9 cellular contexts compared by ENCODE assay signal in genomic region chr18:51082571-51083264, GRCh38. TPM values are rescaled to one million over a fixed set of nuclear protein-coding genes. Genes with fewer than 3 reads are reported as not detected.
DNase-seq lines count a peak whose midpoint lies in the region; ATAC-seq and TF ChIP-seq lines count a peak whose summit lies in the region.
"Had no signal": no experiment of that assay in that cellular context is flagged by ENCODE, and none has a peak within 500 bp of the region (broad histone marks: within the 10 kb centered on the region; RNA-seq: fewer than 3 reads in every experiment).

No MANE protein-coding gene starts in this region.

- H3K36me3 Mint-ChIP-seq in activated CD8-positive, alpha-beta memory T cell treated with anti-CD3 and anti-CD28 coated beads, Interleukin-2, amount 10 ng/mL, durations not matched to agents 7 days and 5 days, result peaks cover 84% of the 10 kb centered on the region
- peaks cover 74% of the 10 kb centered on the region for H3K36me3 Mint-ChIP-seq in activated naive CD8-positive, alpha-beta T cell treated with anti-CD3 and anti-CD28 coated beads, Interleukin-2, amount 10 ng/mL, durations not matched to agents 7 days and 5 days
- peaks cover 79% of the 10 kb centered on the region for H3K36me3 Mint-ChIP-seq in osteocyte (ENCODE audit: unreplicated experiment)

- H3K27ac Mint-ChIP-seq in activated CD8-positive, alpha-beta memory T cell treated with anti-CD3 and anti-CD28 coated beads, Interleukin-2, amount 10 ng/mL, durations not matched to agents 7 days and 5 days, result peak overlapping the region; percentile 72
- peak overlapping the region; percentile 71 for H3K27ac Mint-ChIP-seq in activated naive CD8-positive, alpha-beta T cell treated with anti-CD3 and anti-CD28 coated beads, Interleukin-2, amount 10 ng/mL, durations not matched to agents 7 days and 5 days
- H3K27ac Mint-ChIP-seq in osteocyte (ENCODE audit: unreplicated experiment), result peak overlapping the region; percentile 68

- CTCF ChIA-PET in activated CD8-positive, alpha-beta memory T cell treated with anti-CD3 and anti-CD28 coated beads, Interleukin-2, amount 10 ng/mL, durations not matched to agents 7 days and 5 days (lab: Charles Lee), result no interaction called here

- peaks cover 14% of the 10 kb centered on the region for H3K9me3 Mint-ChIP-seq in activated CD8-positive, alpha-beta memory T cell treated with anti-CD3 and anti-CD28 coated beads, Interleukin-2, amount 10 ng/mL, durations not matched to agents 7 days and 5 days (ENCODE audit: low read depth)
- peaks cover 11% of the 10 kb centered on the region for H3K9me3 Mint-ChIP-seq in activated naive CD8-positive, alpha-beta T cell treated with anti-CD3 and anti-CD28 coated beads, Interleukin-2, amount 10 ng/mL, durations not matched to agents 7 days and 5 days
- peaks cover 11% of the 10 kb centered on the region for H3K9me3 Mint-ChIP-seq in osteocyte (ENCODE audit: unreplicated experiment)

- H3K4me3 Mint-ChIP-seq in activated CD8-positive, alpha-beta memory T cell treated with anti-CD3 and anti-CD28 coated beads, Interleukin-2, amount 10 ng/mL, durations not matched to agents 7 days and 5 days, result no peak overlapping the region
- H3K4me3 Mint-ChIP-seq in activated naive CD8-positive, alpha-beta T cell treated with anti-CD3 and anti-CD28 coated beads, Interleukin-2, amount 10 ng/mL, durations not matched to agents 7 days and 5 days, result no peak overlapping the region
- no peak overlapping the region for H3K4me3 Mint-ChIP-seq in osteocyte (ENCODE audit: unreplicated experiment)

- no peaks in the 10 kb centered on the region for H3K27me3 Mint-ChIP-seq in activated CD8-positive, alpha-beta memory T cell treated with anti-CD3 and anti-CD28 coated beads, Interleukin-2, amount 10 ng/mL, durations not matched to agents 7 days and 5 days
- H3K27me3 Mint-ChIP-seq in activated naive CD8-positive, alpha-beta T cell treated with anti-CD3 and anti-CD28 coated beads, Interleukin-2, amount 10 ng/mL, durations not matched to agents 7 days and 5 days, result no peaks in the 10 kb centered on the region
- H3K27me3 Mint-ChIP-seq in osteocyte (ENCODE audit: unreplicated experiment), result no peaks in the 10 kb centered on the region

- H3K4me1 Mint-ChIP-seq in activated CD8-positive, alpha-beta memory T cell treated with anti-CD3 and anti-CD28 coated beads, Interleukin-2, amount 10 ng/mL, durations not matched to agents 7 days and 5 days, result peaks cover 15% of the 10 kb centered on the region
- peaks cover 11% of the 10 kb centered on the region for H3K4me1 Mint-ChIP-seq in activated naive CD8-positive, alpha-beta T cell treated with anti-CD3 and anti-CD28 coated beads, Interleukin-2, amount 10 ng/mL, durations not matched to agents 7 days and 5 days
- peaks cover 5% of the 10 kb centered on the region for H3K4me1 Mint-ChIP-seq in osteocyte (ENCODE audit: unreplicated experiment)

- TF ChIP-seq CTCF in osteocyte (IDR thresholded peaks at IDR 0.05), result no peak

- DNase-seq in activated CD8-positive, alpha-beta memory T cell treated with anti-CD3 and anti-CD28 coated beads, Interleukin-2, amount 10 ng/mL, durations not matched to agents 7 days and 5 days, result no peak
- DNase-seq in activated CD8-positive, alpha-beta memory T cell treated with anti-CD3 and anti-CD28 coated beads for 24 hours, result no peak
- no peak for DNase-seq in activated naive CD8-positive, alpha-beta T cell treated with anti-CD3 and anti-CD28 coated beads, Interleukin-2, amount 10 ng/mL, durations not matched to agents 7 days and 5 days
- DNase-seq in osteocyte (ENCODE audit: extremely low spot score, unreplicated experiment) (no peak), SKM-1 treated with dmso at 0.1 percent for 144 hours (lab: John Stamatoyannopoulos, UW; ENCODE audit: unreplicated experiment) (no peak), NCI-H1105 (lab: John Stamatoyannopoulos, UW) (no peak), RKO (ENCODE audit: low spot score) (no peak)

- ATAC-seq in activated CD8-positive, alpha-beta memory T cell treated with anti-CD3 and anti-CD28 coated beads, Interleukin-2, amount 10 ng/mL, durations not matched to agents 7 days and 5 days, result peak; percentile 51
- ATAC-seq in HG02973 (IDR thresholded peaks at IDR 0.05; ENCODE audit: unreplicated experiment), result peak; percentile 86
- no peak for ATAC-seq in activated naive CD8-positive, alpha-beta T cell treated with anti-CD3 and anti-CD28 coated beads, Interleukin-2, amount 10 ng/mL, durations not matched to agents 7 days and 5 days (ENCODE audit: low read depth)
- ATAC-seq: left lobe of liver had no signal

- POLR2A ChIA-PET in activated naive CD8-positive, alpha-beta T cell treated with anti-CD3 and anti-CD28 coated beads, Interleukin-2, amount 10 ng/mL, durations not matched to agents 7 days and 5 days (lab: Charles Lee), result interaction anchor here (0.7 kb wide), 1 partner anchor 29 kb away, joined by 5 read pairs; no protein-coding TSS in a partner anchor

RNA-seq across cellular contexts. Expression of gene SMAD4, which starts 52.7 kb away (rescaled TPM):
- total RNA-seq in activated CD8-positive, alpha-beta memory T cell treated with anti-CD3 and anti-CD28 coated beads, Interleukin-2, amount 10 ng/mL, durations not matched to agents 7 days and 5 days, result 10 to 100 TPM; 66.8 to 72.7 TPM
- total RNA-seq in activated naive CD8-positive, alpha-beta T cell treated with anti-CD3 and anti-CD28 coated beads, Interleukin-2, amount 10 ng/mL, durations not matched to agents 7 days and 5 days, result 100 to 1,000 TPM in 1 of 2 experiments, 10 to 100 TPM in 1; 84.9 to 105 TPM
- total RNA-seq in osteocyte, result 132 and 136 TPM in 2 replicates
